Comparison of ENCODE assay signal across 19 cellular contexts in genomic region chr16:2184962-2185361, GRCh38. TPM values are rescaled to one million over a fixed set of nuclear protein-coding genes. Genes with fewer than 3 reads are reported as not detected.
DNase-seq lines count a peak whose midpoint lies in the region; ATAC-seq and TF ChIP-seq lines count a peak whose summit lies in the region.
"Had no signal": no experiment of that assay in that cellular context is flagged by ENCODE, and none has a peak within 500 bp of the region (broad histone marks: within the 10 kb centered on the region; RNA-seq: fewer than 3 reads in every experiment).

No MANE protein-coding gene starts in this region.

- peaks cover 2% of the 10 kb centered on the region for H3K79me1 ChIP-seq in neuronal stem cell (ENCODE audit: low read depth, low read length)

- TF ChIP-seq CTCF in Calu3 (IDR thresholded peaks at IDR 0.05; ENCODE audit: unreplicated experiment): no peak

- no peaks in the 10 kb centered on the region for H3K9me3 Mint-ChIP-seq in Calu3 (ENCODE audit: low read depth, unreplicated experiment)
- H3K9me3 Mint-ChIP-seq: CD4-positive, alpha-beta T cell; HFFc6; IgD-negative memory B cell had no signal

- peaks cover 12% of the 10 kb centered on the region; the same call in 1 of the 2 replicates for H3K36me3 ChIP-seq in BLaER1
- H3K36me3 ChIP-seq in neuronal stem cell (replicated peaks in 1 of 2; ENCODE audit: control insufficient read depth in 2 of 2, insufficient read depth in 2 of 2, low read length in 2 of 2): peaks cover 3 to 18% of the 10 kb centered on the region in 2 donors

- peak overlapping the region; percentile 27 for H3K4me3 Mint-ChIP-seq in Calu3 (ENCODE audit: low read depth, unreplicated experiment)
- H3K4me3 Mint-ChIP-seq: B cell; CD4-positive, alpha-beta T cell; HFFc6; IgD-negative memory B cell had no signal

- no peak overlapping the region for H2BK5ac ChIP-seq in neuronal stem cell (ENCODE audit: low read length)

- no peak overlapping the region for H2AFZ ChIP-seq in neuronal stem cell (ENCODE audit: low read length)

- no peak overlapping the region for H3K18ac ChIP-seq in neuronal stem cell (ENCODE audit: low read length)

- H2BK120ac ChIP-seq in neuronal stem cell (ENCODE audit: low read depth, low read length): no peak overlapping the region

- peaks cover 31% of the 10 kb centered on the region for H3K27me3 Mint-ChIP-seq in Calu3 (ENCODE audit: unreplicated experiment)
- H3K27me3 Mint-ChIP-seq: B cell; CD4-positive, alpha-beta T cell; IgD-negative memory B cell had no signal

- H4K8ac ChIP-seq in neuronal stem cell (ENCODE audit: low read depth, low read length): no peak overlapping the region

- H3K9ac ChIP-seq in BLaER1 (no peak overlapping the region), neuronal stem cell (ENCODE audit: low read depth, low read length, poor library complexity) (peak overlapping the region; percentile 30)

- H3K4me2 ChIP-seq in BLaER1: peak overlapping the region; percentile 86
- H3K4me2 ChIP-seq in neuronal stem cell (ENCODE audit: insufficient read depth, low read length, poor library complexity, severe bottlenecking): no peak overlapping the region

- H3K9me3 ChIP-seq in BLaER1 (no peaks in the 10 kb centered on the region), neuronal stem cell (replicated peaks in 1 of 2; ENCODE audit: control insufficient read depth in 2 of 2, insufficient read depth in 1 of 2, low read depth in 1 of 2, low read length in 2 of 2) (no peaks in the 10 kb centered on the region)
- H3K9me3 ChIP-seq: Caco-2 had no signal

- H2AK5ac ChIP-seq in neuronal stem cell (ENCODE audit: low read depth, low read length): no peak overlapping the region

- CTCF ChIA-PET in Calu3 (lab: Charles Lee): interaction anchor here (0.7 to 1.6 kb wide), 2 partner anchors 9 to 274 kb away, joined by 3 to 4 read pairs; no protein-coding TSS in a partner anchor

- H3K4me3 ChIP-seq in BLaER1 (no peak overlapping the region), neuronal stem cell (ENCODE audit: low read length in 2 of 2) (no peak overlapping the region)

- H3K27me3 ChIP-seq in BLaER1: no peaks in the 10 kb centered on the region
- H3K27me3 ChIP-seq in neuronal stem cell (ENCODE audit: control insufficient read depth in 3 of 3, insufficient read depth in 3 of 3, low read depth in 1 of 3, low read length in 3 of 3): no peaks in the 10 kb centered on the region

- no peak for ATAC-seq in GM21381 (IDR thresholded peaks at IDR 0.05; ENCODE audit: unreplicated experiment)
- ATAC-seq: HCT116 had no signal

- DNase-seq in Calu3: no peak
- no peak for DNase-seq in neuronal stem cell (ENCODE audit: low spot score)
- DNase-seq in effector CD4-positive, alpha-beta T cell: no peak
- DNase-seq: Caco-2; CD4-positive, alpha-beta T cell; DMS153; DMS79; GDM1; GOT3; H7; HFFc6; KG1 had no signal

- BruUV-seq in Calu3 (replicated peaks; lab: Mats Ljungman, UMichigan): no TSS peak

- H3K4me1 Mint-ChIP-seq in Calu3 (ENCODE audit: low read depth, unreplicated experiment): peaks cover 14% of the 10 kb centered on the region

- H3K14ac ChIP-seq in neuronal stem cell (ENCODE audit: low read length): no peak overlapping the region

- H3K23ac ChIP-seq in neuronal stem cell (ENCODE audit: low read depth, low read length, poor library complexity): peak overlapping the region; percentile 89

- WGBS in neuronal stem cell (ENCODE audit: extremely low coverage in 2 of 2, insufficient read length in 2 of 2, insufficient replicate concordance in 1 of 2), 2 donors: no CpG with 5 or more reads among the region's 20 CpGs

- no peak overlapping the region for H3K27ac Mint-ChIP-seq in Calu3 (ENCODE audit: unreplicated experiment)
- H3K27ac Mint-ChIP-seq: CD4-positive, alpha-beta T cell; HFFc6; IgD-negative memory B cell had no signal

- intact Hi-C loops in Calu3 (cut with micrococcal nuclease; ENCODE audit: unreplicated experiment): no loop called here

- peaks cover 42% of the 10 kb centered on the region for H4K20me1 ChIP-seq in BLaER1

- no peak overlapping the region for H4K91ac ChIP-seq in neuronal stem cell (ENCODE audit: low read depth, low read length, poor library complexity)

- H3K4me1 ChIP-seq in BLaER1 (peaks cover 42% of the 10 kb centered on the region), neuronal stem cell (ENCODE audit: control insufficient read depth in 2 of 2, insufficient read depth in 1 of 2, low read depth in 1 of 2, low read length in 2 of 2) (peaks cover 1 to 3% of the 10 kb centered on the region in 2 donors)
- H3K4me1 ChIP-seq: Caco-2 had no signal

- H3K36me3 Mint-ChIP-seq in Calu3 (ENCODE audit: insufficient read depth, unreplicated experiment): peaks cover 40% of the 10 kb centered on the region
- H3K36me3 Mint-ChIP-seq: IgD-negative memory B cell had no signal

- H2BK15ac ChIP-seq in neuronal stem cell (ENCODE audit: low read length): no peak overlapping the region

- H3K27ac ChIP-seq in BLaER1 (no peak overlapping the region), neuronal stem cell (replicated peaks; ENCODE audit: low read length) (no peak overlapping the region)
- H3K27ac ChIP-seq: C4-2B had no signal

- no peak overlapping the region for H3K4ac ChIP-seq in neuronal stem cell (ENCODE audit: low read length)

- no peak overlapping the region for H2BK12ac ChIP-seq in neuronal stem cell (ENCODE audit: low read length)

RNA-seq across cellular contexts. Expression of gene CASKIN1, which starts 11.4 kb away (rescaled TPM):
- 1.4 and 2.6 TPM in 2 replicates for total RNA-seq in Calu3 (2022)
- 4.7 TPM for polyA plus RNA-seq in neuronal stem cell (2013, experiment 1 of 2)
- 4.7 TPM for polyA plus RNA-seq in neuronal stem cell (2013, experiment 2 of 2)
- total RNA-seq: B cell, Daoy had no signal
- polyA plus RNA-seq: IgD-negative memory B cell had no signal

RNA-seq across cellular contexts. Expression of gene MLST8, which starts 20.3 kb away (rescaled TPM):
- total RNA-seq in Calu3 (2022): 58.0 and 59.7 TPM in 2 replicates
- polyA plus RNA-seq in neuronal stem cell (2013, experiment 1 of 2): 74.1 TPM
- 70.9 TPM for polyA plus RNA-seq in neuronal stem cell (2013, experiment 2 of 2)

RNA-seq across cellular contexts. Expression of gene BRICD5, which starts 25.7 kb away (rescaled TPM):
- total RNA-seq in Calu3 (2022): 15.8 and 17.3 TPM in 2 replicates
- polyA plus RNA-seq in neuronal stem cell (2013, experiment 1 of 2): 9.0 TPM
- 9.1 TPM for polyA plus RNA-seq in neuronal stem cell (2013, experiment 2 of 2)

RNA-seq across cellular contexts. Expression of gene TRAF7, which starts 29.4 kb away (rescaled TPM):
- 118 and 127 TPM in 2 replicates for total RNA-seq in Calu3 (2022)
- 117 TPM for polyA plus RNA-seq in neuronal stem cell (2013, experiment 1 of 2)
- polyA plus RNA-seq in neuronal stem cell (2013, experiment 2 of 2): 112 TPM

RNA-seq across cellular contexts. Expression of gene PGP, which starts 29.7 kb away (rescaled TPM):
- 45.0 and 49.6 TPM in 2 replicates for total RNA-seq in Calu3 (2022)
- polyA plus RNA-seq in neuronal stem cell (2013, experiment 1 of 2): 32.8 TPM
- 31.7 TPM for polyA plus RNA-seq in neuronal stem cell (2013, experiment 2 of 2)
